ENCODE assay signal across 8 cellular contexts in genomic region chr3:160941885-160942494, GRCh38.
DNase-seq lines count a peak whose midpoint lies in the region; ATAC-seq and TF ChIP-seq lines count a peak whose summit lies in the region.

No MANE protein-coding gene starts in this region.

- H3K4me3 ChIP-seq in DND-41 (ENCODE audit: low read depth in 1 of 2, low read length in 2 of 2) (no peak overlapping the region), foreskin fibroblast (ENCODE audit: low read depth in 1 of 2, low read length in 2 of 2) (no peak overlapping the region)

- peaks cover 7% of the 10 kb centered on the region for H3K9me3 ChIP-seq in DND-41 (ENCODE audit: insufficient read depth, low read length, severe bottlenecking)

- no peaks in the 10 kb centered on the region for H3K79me2 ChIP-seq in DND-41 (ENCODE audit: insufficient read depth, low read length)

- no peaks in the 10 kb centered on the region for H3K27me3 ChIP-seq in DND-41 (ENCODE audit: insufficient read depth, low read length, poor library complexity)

- TF ChIP-seq CTCF in DND-41 (IDR thresholded peaks at IDR 0.05; ENCODE audit: borderline replicate concordance, extremely low read depth, low read length, poor library complexity, severe bottlenecking) (peak; percentile 95), foreskin fibroblast (IDR thresholded peaks at IDR 0.05; ENCODE audit: low read depth, low read length) (peak; percentile 84)

- ATAC-seq in DND-41 (ENCODE audit: insufficient read depth, low read depth), result peak; percentile 94
- peak; percentile 94 for ATAC-seq in GM21786 (IDR thresholded peaks at IDR 0.05; ENCODE audit: unreplicated experiment)

- DNase-seq in DND-41, result peak; percentile 79
- peak; percentile 56 for DNase-seq in LHCN-M2 (ENCODE audit: low read depth)
- peak; percentile 23 for DNase-seq in activated T-cell treated with anti-CD3 and anti-CD28 coated beads, Interleukin-2, amount 50 U/mL, for 1 hour
- DNase-seq in foreskin fibroblast, result peak; percentile 51 to 84
- DNase-seq in pons (ENCODE audit: low spot score), result peak; percentile 89
- no peak for DNase-seq in NCI-H526 (lab: John Stamatoyannopoulos, UW)
- no peak for DNase-seq in NCI-H345 (lab: John Stamatoyannopoulos, UW)

- no peaks in the 10 kb centered on the region for H3K36me3 ChIP-seq in DND-41 (ENCODE audit: insufficient read depth, low read length)

- H3K9ac ChIP-seq in DND-41 (ENCODE audit: low read depth, low read length), result no peak overlapping the region

- no peak overlapping the region for H3K4me2 ChIP-seq in DND-41 (ENCODE audit: insufficient read depth, low read length)

- no peak overlapping the region for H2AFZ ChIP-seq in DND-41 (ENCODE audit: low read depth, low read length)

- H4K20me1 ChIP-seq in DND-41 (ENCODE audit: insufficient read depth, low read length), result no peaks in the 10 kb centered on the region

- no peak overlapping the region for H3K27ac ChIP-seq in DND-41 (ENCODE audit: low read length)

- peaks cover 3% of the 10 kb centered on the region for H3K4me1 ChIP-seq in DND-41 (ENCODE audit: insufficient read depth, low read length)

Comparison
In these comparisons a context has a peak if more than half of its experiments do, and no peak if none do; other contexts are left out.
1. DNase-seq: peak in DND-41 (single experiment), LHCN-M2 (single experiment), activated T-cell treated with anti-CD3 and anti-CD28 coated beads, Interleukin-2, amount 50 U/mL, for 1 hour (single experiment), foreskin fibroblast (2 of 2) and pons (single experiment); none in NCI-H526 (0 of 2) and NCI-H345 (single experiment).